Comparison of ENCODE assay signal across 8 cellular contexts in the genomic region with DNA sequence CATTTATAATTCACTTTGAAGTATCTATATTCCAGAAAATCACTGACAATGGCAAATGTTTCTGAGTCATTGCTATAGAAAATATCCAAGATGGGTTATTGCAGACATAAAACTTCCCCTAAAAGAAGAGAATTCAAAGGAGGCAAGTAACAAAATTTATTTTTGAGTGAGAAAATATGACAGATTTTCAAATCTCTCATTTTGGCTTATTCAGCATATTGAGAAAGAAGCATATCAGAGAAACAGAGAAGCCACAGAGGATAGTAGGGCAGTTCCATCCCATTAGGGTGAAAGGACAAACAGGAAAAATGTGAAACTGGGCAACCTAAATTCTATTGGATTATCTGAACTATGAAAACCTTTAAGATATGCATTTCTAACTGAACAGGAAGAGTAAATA.
"Had no signal": no experiment of that assay in that cellular context is flagged by ENCODE, and none has a peak within 500 bp of the region (broad histone marks: within the 10 kb centered on the region; RNA-seq: fewer than 3 reads in every experiment).

No MANE protein-coding gene starts in this region.

- DNase-seq: GDM1, GF-D8 had no signal

- FAIRE-seq: G401.6, GM12878, GM12891, GM12892, GM18507, GM19239 had no signal

- H3K4me3 ChIP-seq: GM12878 had no signal

- ATAC-seq: GM12878 had no signal
